1 cellular context compared by ENCODE assay signal in the genomic region with DNA sequence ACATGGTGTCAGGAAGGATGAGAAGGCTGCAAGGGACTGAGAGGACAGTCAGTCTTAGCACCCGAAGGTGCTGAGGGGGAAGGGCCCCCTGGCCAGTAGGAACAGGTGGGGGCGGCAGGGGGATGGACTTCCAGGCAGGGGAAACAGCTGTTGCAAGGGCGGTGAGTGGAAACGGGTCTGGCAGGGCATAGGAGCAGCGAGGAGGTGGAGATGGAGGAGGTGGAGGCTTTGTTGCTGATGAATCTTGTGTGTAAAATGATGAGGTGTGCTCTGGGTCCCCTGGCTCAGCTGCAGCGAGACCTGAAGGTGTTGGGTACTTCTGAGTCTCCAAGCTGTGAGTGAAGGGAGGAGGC.
A peak's percentile ranks its signal among the peaks of the same experiment; 100 is the strongest.
TF ChIP-seq lines count a peak whose summit lies in the region.

No MANE protein-coding gene starts in this region.

TF ChIP-seq in HEK293, 187 proteins besides CTCF, POLR2A, EP300 and RAD21 (continued from another document):
- TF ChIP-seq EGR2 (tag by site-specific recombination; IDR thresholded peaks at IDR 0.05; ENCODE audit: low read depth): peak; percentile 96
- TF ChIP-seq, protein P1, sequence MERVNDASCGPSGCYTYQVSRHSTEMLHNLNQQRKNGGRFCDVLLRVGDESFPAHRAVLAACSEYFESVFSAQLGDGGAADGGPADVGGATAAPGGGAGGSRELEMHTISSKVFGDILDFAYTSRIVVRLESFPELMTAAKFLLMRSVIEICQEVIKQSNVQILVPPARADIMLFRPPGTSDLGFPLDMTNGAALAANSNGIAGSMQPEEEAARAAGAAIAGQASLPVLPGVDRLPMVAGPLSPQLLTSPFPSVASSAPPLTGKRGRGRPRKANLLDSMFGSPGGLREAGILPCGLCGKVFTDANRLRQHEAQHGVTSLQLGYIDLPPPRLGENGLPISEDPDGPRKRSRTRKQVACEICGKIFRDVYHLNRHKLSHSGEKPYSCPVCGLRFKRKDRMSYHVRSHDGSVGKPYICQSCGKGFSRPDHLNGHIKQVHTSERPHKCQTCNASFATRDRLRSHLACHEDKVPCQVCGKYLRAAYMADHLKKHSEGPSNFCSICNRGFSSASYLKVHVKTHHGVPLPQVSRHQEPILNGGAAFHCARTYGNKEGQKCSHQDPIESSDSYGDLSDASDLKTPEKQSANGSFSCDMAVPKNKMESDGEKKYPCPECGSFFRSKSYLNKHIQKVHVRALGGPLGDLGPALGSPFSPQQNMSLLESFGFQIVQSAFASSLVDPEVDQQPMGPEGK (tag by site-specific recombination; IDR thresholded peaks at IDR 0.05): peak; percentile 39; the same call in 1 of the 2 replicates
- no peak for TF ChIP-seq ZNF660 (tag by site-specific recombination; IDR thresholded peaks at IDR 0.05)
- TF ChIP-seq ZNF701 (tag by site-specific recombination; IDR thresholded peaks at IDR 0.05): no peak
- no peak for TF ChIP-seq GLIS2 (tag by site-specific recombination; IDR thresholded peaks at IDR 0.05)
- TF ChIP-seq SCRT1 (tag by site-specific recombination; IDR thresholded peaks at IDR 0.05; ENCODE audit: borderline replicate concordance): peak; percentile 89
- peak; percentile 94 for TF ChIP-seq ZFHX2 (tag by site-specific recombination; conservative IDR thresholded peaks at IDR 0.05)
- TF ChIP-seq ZNF600 (tag by site-specific recombination; IDR thresholded peaks at IDR 0.05): peak; percentile 54; the same call in 1 of the 2 replicates
- TF ChIP-seq ZNF335 (tag by site-specific recombination; conservative IDR thresholded peaks at IDR 0.05): no peak
- TF ChIP-seq, protein P2, sequence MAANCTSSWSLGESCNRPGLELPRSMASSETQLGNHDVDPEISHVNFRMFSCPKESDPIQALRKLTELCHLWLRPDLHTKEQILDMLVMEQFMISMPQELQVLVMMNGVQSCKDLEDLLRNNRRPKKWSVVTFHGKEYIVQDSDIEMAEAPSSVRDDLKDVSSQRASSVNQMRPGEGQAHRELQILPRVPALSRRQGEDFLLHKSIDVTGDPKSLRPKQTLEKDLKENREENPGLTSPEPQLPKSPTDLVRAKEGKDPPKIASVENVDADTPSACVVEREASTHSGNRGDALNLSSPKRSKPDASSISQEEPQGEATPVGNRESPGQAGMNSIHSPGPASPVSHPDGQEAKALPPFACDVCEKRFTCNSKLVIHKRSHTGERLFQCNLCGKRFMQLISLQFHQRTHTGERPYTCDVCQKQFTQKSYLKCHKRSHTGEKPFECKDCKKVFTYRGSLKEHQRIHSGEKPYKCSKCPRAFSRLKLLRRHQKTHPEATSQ (tag by site-specific recombination; IDR thresholded peaks at IDR 0.05): no peak
- TF ChIP-seq ZBTB8A (tag by site-specific recombination; IDR thresholded peaks at IDR 0.05): no peak
- no peak for TF ChIP-seq ZNF670 (tag by site-specific recombination; IDR thresholded peaks at IDR 0.05; ENCODE audit: low read depth)
- TF ChIP-seq ZNF777 (tag by site-specific recombination; IDR thresholded peaks at IDR 0.05; ENCODE audit: borderline replicate concordance): no peak
- no peak for TF ChIP-seq ZNF610 (tag by site-specific recombination; IDR thresholded peaks at IDR 0.05; ENCODE audit: borderline replicate concordance)
- TF ChIP-seq ZBTB17 (tag by site-specific recombination; IDR thresholded peaks at IDR 0.05): no peak
- no peak for TF ChIP-seq ZSCAN23 (tag by site-specific recombination; IDR thresholded peaks at IDR 0.05)
- TF ChIP-seq ZNF2 (tag by site-specific recombination; IDR thresholded peaks at IDR 0.05): no peak
- TF ChIP-seq ZNF830 (tag by site-specific recombination; IDR thresholded peaks at IDR 0.05; ENCODE audit: low read depth): no peak
- TF ChIP-seq, protein P3, sequence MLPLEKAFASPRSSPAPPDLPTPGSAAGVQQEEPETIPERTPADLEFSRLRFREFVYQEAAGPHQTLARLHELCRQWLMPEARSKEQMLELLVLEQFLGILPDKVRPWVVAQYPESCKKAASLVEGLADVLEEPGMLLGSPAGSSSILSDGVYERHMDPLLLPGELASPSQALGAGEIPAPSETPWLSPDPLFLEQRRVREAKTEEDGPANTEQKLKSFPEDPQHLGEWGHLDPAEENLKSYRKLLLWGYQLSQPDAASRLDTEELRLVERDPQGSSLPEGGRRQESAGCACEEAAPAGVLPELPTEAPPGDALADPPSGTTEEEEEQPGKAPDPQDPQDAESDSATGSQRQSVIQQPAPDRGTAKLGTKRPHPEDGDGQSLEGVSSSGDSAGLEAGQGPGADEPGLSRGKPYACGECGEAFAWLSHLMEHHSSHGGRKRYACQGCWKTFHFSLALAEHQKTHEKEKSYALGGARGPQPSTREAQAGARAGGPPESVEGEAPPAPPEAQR (tag by site-specific recombination; IDR thresholded peaks at IDR 0.05): no peak
- no peak for TF ChIP-seq PRDM1 (tag by site-specific recombination; IDR thresholded peaks at IDR 0.05)
- TF ChIP-seq SCRT2 (tag by site-specific recombination; IDR thresholded peaks at IDR 0.05): peak; percentile 97
- no peak for TF ChIP-seq OVOL3 (tag by site-specific recombination; IDR thresholded peaks at IDR 0.05)
TF ChIP-seq in HEK293: peak in this region for 7.
